20 cellular contexts compared by ENCODE assay signal in the genomic region with DNA sequence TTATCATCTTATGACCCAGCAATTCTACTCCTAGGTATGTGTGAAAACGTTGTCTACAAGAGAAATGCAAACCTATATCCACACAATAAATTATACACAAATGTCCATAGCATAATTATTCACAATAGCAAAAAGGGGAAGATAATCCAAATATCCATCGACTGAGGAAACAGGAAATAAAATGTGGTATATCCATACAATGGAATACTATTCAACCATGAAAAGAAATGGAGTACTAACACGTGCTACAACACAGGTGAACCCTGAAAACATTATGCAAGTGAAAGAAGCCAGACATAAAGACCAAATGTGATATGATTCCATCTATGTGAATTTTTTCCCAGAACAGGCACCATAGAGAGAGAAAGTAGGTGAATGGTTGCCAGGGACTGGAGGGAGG.
"Had no signal": no experiment of that assay in that cellular context is flagged by ENCODE, and none has a peak within 500 bp of the region (broad histone marks: within the 10 kb centered on the region; RNA-seq: fewer than 3 reads in every experiment).

No MANE protein-coding gene starts in this region.

- H3K27me3 ChIP-seq: adrenal gland, ascending aorta, ovary, upper lobe of left lung had no signal

- DNase-seq: activated CD4-positive, alpha-beta T cell treated with anti-CD3 and anti-CD28 coated beads for 1 hour; adrenal gland; brain microvascular endothelial cell; caudate nucleus; heart left ventricle; islet precursor cell; left cardiac atrium; midbrain; ovary; right cardiac atrium; upper lobe of left lung; WERI-Rb-1 had no signal

- ATAC-seq: heart left ventricle, left cardiac atrium, right cardiac atrium had no signal

- H3K27ac Mint-ChIP-seq: activated naive CD4-positive, alpha-beta T cell treated with anti-CD3 and anti-CD28 coated beads, Interleukin-2, amount 50 U/mL, for 24 hours; dendritic cell treated with granulocyte-macrophage colony-stimulating factor and Interleukin-4, amounts not matched to agents 40 ng/mL and 50 ng/mL, for 4 days; nephron; T-cell; T-helper 2 cell treated with Interferon-gamma antibody and Interleukin-4, amounts not matched to agents 5 μg/mL and 100 μg/mL, for 36 hours had no signal

- H3K36me3 ChIP-seq: adrenal gland, ascending aorta, brain microvascular endothelial cell, heart left ventricle, neutrophil, ovary, prostate gland, upper lobe of left lung, WERI-Rb-1 had no signal

- H3K4me3 ChIP-seq: adrenal gland, ascending aorta, heart left ventricle, ovary, prostate gland, upper lobe of left lung had no signal

- H3K36me3 Mint-ChIP-seq: activated naive CD4-positive, alpha-beta T cell treated with anti-CD3 and anti-CD28 coated beads, Interleukin-2, amount 50 U/mL, for 24 hours; T-cell had no signal

- H3K4me1 ChIP-seq: adrenal gland, ascending aorta, prostate gland, upper lobe of left lung had no signal

- H3K9me3 Mint-ChIP-seq: activated naive CD4-positive, alpha-beta T cell treated with anti-CD3 and anti-CD28 coated beads, Interleukin-2, amount 50 U/mL, for 24 hours had no signal

- H3K27ac ChIP-seq: adrenal gland, ascending aorta, brain microvascular endothelial cell, heart left ventricle, neutrophil, ovary, prostate gland, upper lobe of left lung, WERI-Rb-1 had no signal

- H3K4me3 Mint-ChIP-seq: activated naive CD4-positive, alpha-beta T cell treated with anti-CD3 and anti-CD28 coated beads, Interleukin-2, amount 50 U/mL, for 24 hours; dendritic cell treated with granulocyte-macrophage colony-stimulating factor and Interleukin-4, amounts not matched to agents 40 ng/mL and 50 ng/mL, for 4 days; nephron; T-cell; T-helper 2 cell treated with Interferon-gamma antibody and Interleukin-4, amounts not matched to agents 5 μg/mL and 100 μg/mL, for 36 hours had no signal

- H3K9me3 ChIP-seq: adrenal gland, neutrophil, ovary, prostate gland, upper lobe of left lung had no signal
